Comparison of ENCODE assay signal across 19 cellular contexts in the genomic region with DNA sequence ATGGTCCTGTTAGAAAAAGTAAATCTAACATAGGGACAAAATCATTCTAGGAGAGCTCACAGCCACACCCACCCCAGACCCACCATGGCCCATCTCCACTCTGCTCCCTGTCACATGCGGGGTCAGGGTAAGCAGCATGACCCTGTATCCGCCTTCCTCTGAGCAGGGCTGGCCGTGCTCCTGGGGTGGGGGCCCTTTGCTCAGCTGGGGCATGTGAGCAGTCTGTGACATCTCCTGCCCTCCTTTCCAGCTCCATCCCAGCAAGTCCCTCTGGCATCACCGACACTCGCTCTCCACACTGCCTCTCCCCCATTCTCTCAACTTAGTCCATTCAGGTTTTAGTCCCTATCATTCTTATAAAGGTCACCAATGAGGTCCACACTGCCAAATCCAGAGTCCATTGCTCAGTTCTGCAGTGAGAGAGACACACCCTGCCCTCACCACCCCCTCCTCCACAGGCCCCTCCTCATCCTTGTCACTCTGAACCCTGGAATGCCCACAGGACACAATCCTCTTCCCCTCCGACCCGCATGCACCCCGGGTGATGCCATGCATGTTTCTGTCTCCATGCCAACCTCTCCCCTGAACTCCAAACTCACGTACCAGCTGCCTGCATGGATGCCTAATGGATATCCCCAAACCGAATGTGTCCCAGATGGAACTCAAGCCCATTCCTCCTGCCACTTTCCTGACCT.
"Had no signal": no experiment of that assay in that cellular context is flagged by ENCODE, and none has a peak within 500 bp of the region (broad histone marks: within the 10 kb centered on the region; RNA-seq: fewer than 3 reads in every experiment).

No MANE protein-coding gene starts in this region.

- H3K36me3 Mint-ChIP-seq: natural killer cell had no signal

- H3K4me3 Mint-ChIP-seq: activated naive CD8-positive, alpha-beta T cell; dendritic cell treated with granulocyte-macrophage colony-stimulating factor and Interleukin-4, amounts not matched to agents 40 ng/mL and 50 ng/mL, for 4 days; effector memory CD8-positive, alpha-beta T cell; natural killer cell had no signal

- H3K9me3 ChIP-seq: gastroesophageal sphincter, heart right ventricle, left lung, upper lobe of left lung had no signal

- DNase-seq: activated CD4-positive, alpha-beta T cell treated with anti-CD3 and anti-CD28 coated beads, Interleukin-2, amount 50 U/mL, for 1 hour; activated CD4-positive, CD25-positive, alpha-beta regulatory T cell; activated T-cell treated with anti-CD3 and anti-CD28 coated beads, Interleukin-2, amount 50 U/mL, for 1 hour; amniotic stem cell; effector memory CD8-positive, alpha-beta T cell; heart right ventricle; mesenchymal stem cell; natural killer cell; small intestine; stimulated activated CD4-positive, alpha-beta T cell treated with anti-CD3 and anti-CD28 coated beads, Interleukin-4, amount 100 ng/mL, for 24 hours; stimulated activated naive CD4-positive, alpha-beta T cell; substantia nigra; upper lobe of left lung had no signal

- H3K27ac Mint-ChIP-seq: activated naive CD8-positive, alpha-beta T cell; activated T-helper 2 cell treated with anti-CD3 and anti-CD28 coated beads, Interferon-gamma antibody, Interleukin-2, Interleukin-4, amounts not matched to agents 10 μg/mL and 5 μg/mL and 100 μg/mL, durations not matched to agents 14 hours and 24 hours and 36 hours; dendritic cell treated with granulocyte-macrophage colony-stimulating factor and Interleukin-4, amounts not matched to agents 40 ng/mL and 50 ng/mL, for 4 days; effector memory CD8-positive, alpha-beta T cell had no signal

- H3K27me3 ChIP-seq: gastroesophageal sphincter, heart right ventricle, left lung, upper lobe of left lung had no signal

- H3K9me3 Mint-ChIP-seq: activated T-helper 2 cell treated with anti-CD3 and anti-CD28 coated beads, Interferon-gamma antibody, Interleukin-2, Interleukin-4, amounts not matched to agents 10 μg/mL and 5 μg/mL and 100 μg/mL, durations not matched to agents 14 hours and 24 hours and 36 hours; dendritic cell treated with granulocyte-macrophage colony-stimulating factor and Interleukin-4, amounts not matched to agents 40 ng/mL and 50 ng/mL, for 4 days; effector memory CD8-positive, alpha-beta T cell; natural killer cell had no signal

- H3K4me1 ChIP-seq: gastroesophageal sphincter, left lung had no signal

- H3K4me3 ChIP-seq: gastroesophageal sphincter, heart right ventricle, left lung, SK-N-MC, upper lobe of left lung had no signal

- ATAC-seq: effector memory CD8-positive, alpha-beta T cell; gastroesophageal sphincter; left lung; natural killer cell had no signal

- H3K27ac ChIP-seq: gastroesophageal sphincter, heart right ventricle, left lung, SK-N-MC, upper lobe of left lung had no signal

- H3K27me3 Mint-ChIP-seq: activated naive CD8-positive, alpha-beta T cell; dendritic cell treated with granulocyte-macrophage colony-stimulating factor and Interleukin-4, amounts not matched to agents 40 ng/mL and 50 ng/mL, for 4 days; effector memory CD8-positive, alpha-beta T cell had no signal
